ENCODE assay signal across 14 cellular contexts in genomic region chr20:63090682-63091571, GRCh38.
DNase-seq lines count a peak whose midpoint lies in the region; TF ChIP-seq lines count a peak whose summit lies in the region.
"Had no signal": no experiment of that assay in that cellular context is flagged by ENCODE, and none has a peak within 500 bp of the region (broad histone marks: within the 10 kb centered on the region; RNA-seq: fewer than 3 reads in every experiment).

No MANE protein-coding gene starts in this region.

- no peaks in the 10 kb centered on the region for H3K36me3 ChIP-seq in BE2C
- H3K36me3 ChIP-seq: BLaER1, MG63, vagina had no signal

- intact Hi-C loops in dorsolateral prefrontal cortex (cut with DNase I) = no loop called here

- H3K27me3 ChIP-seq in BE2C = peaks cover 88% of the 10 kb centered on the region
- H3K27me3 ChIP-seq in dorsolateral prefrontal cortex = peaks cover 0 to 46% (median 0%) of the 10 kb centered on the region in 45 donors
- H3K27me3 ChIP-seq: vagina had no signal

- no peaks in the 10 kb centered on the region for H3K9me3 ChIP-seq in BE2C
- H3K9me3 ChIP-seq: BLaER1, MG63, vagina had no signal

- no peaks in the 10 kb centered on the region for H3K4me1 ChIP-seq in BE2C
- H3K4me1 ChIP-seq: vagina had no signal

- H3K4me3 ChIP-seq in BE2C (ENCODE audit: low read depth, low read length) = no peak overlapping the region
- no peak overlapping the region for H3K4me3 ChIP-seq in dorsolateral prefrontal cortex
- H3K4me3 ChIP-seq: BLaER1, MG63, vagina had no signal

- H3K27ac ChIP-seq in dorsolateral prefrontal cortex = no peak overlapping the region
- H3K27ac ChIP-seq: BLaER1, vagina had no signal

- TF ChIP-seq CTCF in BE2C (IDR thresholded peaks at IDR 0.05; ENCODE audit: low read depth, low read length) = no peak
- TF ChIP-seq CTCF in dorsolateral prefrontal cortex (IDR thresholded peaks at IDR 0.05 in 54 of 56, conservative IDR thresholded peaks at IDR 0.05 in 2 of 56; ENCODE audit: low read depth in 1 of 56, partially characterized antibody in 56 of 56) = no peak

- peak; percentile 8 for DNase-seq in BE2C
- peak; percentile 40 for DNase-seq in COR-L47 (lab: John Stamatoyannopoulos, UW)
- peak in 6 of 10 donors; percentile 11 to 31 (median 28) for DNase-seq in dorsolateral prefrontal cortex
- peak; percentile 82 for DNase-seq in mesenteric fat pad (ENCODE audit: low spot score)
- DNase-seq in RKO (ENCODE audit: low spot score) = no peak
- no peak for DNase-seq in Ammon's horn (ENCODE audit: low spot score)
- no peak for DNase-seq in SKM-1 treated with dmso at 0.1 percent for 144 hours (lab: John Stamatoyannopoulos, UW; ENCODE audit: unreplicated experiment)
- DNase-seq: mesendoderm; MG63; SHP77 treated with DMSO at 0.1 percent for 48 hours; small intestine; stimulated activated naive CD4-positive, alpha-beta T cell treated with Interleukin-2 at 50 U/mL for 16 hours had no signal

Comparison
In these comparisons a context has a peak if more than half of its experiments do, and no peak if none do; other contexts are left out.
1. DNase-seq: peak in BE2C (single experiment), COR-L47 (single experiment), dorsolateral prefrontal cortex (6 of 10) and mesenteric fat pad (single experiment); none in RKO (single experiment), Ammon's horn (single experiment) and SKM-1 treated with dmso at 0.1 percent for 144 hours (single experiment).